In the genomic region with DNA sequence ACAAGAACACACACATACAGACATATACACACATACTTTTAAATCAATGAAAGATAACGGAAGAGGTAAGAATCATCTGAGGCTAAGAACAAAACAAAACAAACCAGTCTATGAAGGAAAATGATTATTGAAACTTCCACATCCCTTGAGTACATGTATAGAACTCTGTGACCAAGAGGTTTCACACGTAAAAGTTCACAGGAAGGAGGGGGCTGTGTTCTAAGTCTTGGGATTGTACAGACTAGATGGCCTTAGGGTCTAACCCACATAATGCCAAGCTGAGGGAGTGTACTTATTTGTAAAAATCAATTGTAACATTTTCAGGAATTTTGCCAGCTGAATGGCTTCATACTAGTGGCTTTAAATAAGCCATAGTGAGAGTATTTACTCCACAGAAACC, we compare ENCODE assay signal across 16 cellular contexts.
"Had no signal": no experiment of that assay in that cellular context is flagged by ENCODE, and none has a peak within 500 bp of the region (broad histone marks: within the 10 kb centered on the region; RNA-seq: fewer than 3 reads in every experiment).

No MANE protein-coding gene starts in this region.

- H3K27ac Mint-ChIP-seq: stimulated activated memory B cell treated with anti-CD40 and anti-IgM and Interleukin-4, amounts not matched to agents 10 μg/mL and 1 μg/mL and 100 μg/mL, for 72 hours had no signal

- H3K9me3 Mint-ChIP-seq: stimulated activated memory B cell treated with anti-CD40 and anti-IgM and Interleukin-4, amounts not matched to agents 10 μg/mL and 1 μg/mL and 100 μg/mL, for 72 hours had no signal

- H3K36me3 Mint-ChIP-seq: stimulated activated memory B cell treated with anti-CD40 and anti-IgM and Interleukin-4, amounts not matched to agents 10 μg/mL and 1 μg/mL and 100 μg/mL, for 72 hours had no signal

- DNase-seq: colonic mucosa; dermis blood vessel endothelial cell; foreskin keratinocyte; heart right ventricle; hypothalamus; mammary epithelial cell; mucosa of descending colon; naive thymus-derived CD8-positive, alpha-beta T cell; posterior cingulate gyrus; spleen; stimulated activated CD4-positive, alpha-beta T cell treated with anti-CD3 and anti-CD28 coated beads, Interleukin-15, amount 100 ng/mL, for 24 hours; stimulated activated CD4-positive, alpha-beta T cell treated with anti-CD3 and anti-CD28 coated beads, Interleukin-1b, Interleukin-23, amount 100 ng/mL, for 48 hours; stimulated activated CD4-positive, alpha-beta T cell treated with anti-CD3 and anti-CD28 coated beads, Interleukin-4, amount 100 ng/mL, for 24 hours had no signal

- H3K4me3 Mint-ChIP-seq: naive thymus-derived CD8-positive, alpha-beta T cell; stimulated activated memory B cell treated with anti-CD40 and anti-IgM and Interleukin-4, amounts not matched to agents 10 μg/mL and 1 μg/mL and 100 μg/mL, for 72 hours had no signal

- ATAC-seq: foreskin keratinocyte; heart right ventricle; left lobe of liver; mucosa of descending colon; naive thymus-derived CD8-positive, alpha-beta T cell; sciatic nerve; stimulated activated memory B cell treated with anti-CD40 and anti-IgM and Interleukin-4, amounts not matched to agents 10 μg/mL and 1 μg/mL and 100 μg/mL, for 72 hours had no signal

- H3K4me1 Mint-ChIP-seq: stimulated activated memory B cell treated with anti-CD40 and anti-IgM and Interleukin-4, amounts not matched to agents 10 μg/mL and 1 μg/mL and 100 μg/mL, for 72 hours had no signal
